27 cellular contexts compared by ENCODE assay signal in genomic region chr1:33117440-33118085, GRCh38.
"Had no signal": no experiment of that assay in that cellular context is flagged by ENCODE, and none has a peak within 500 bp of the region (broad histone marks: within the 10 kb centered on the region; RNA-seq: fewer than 3 reads in every experiment).

No MANE protein-coding gene starts in this region.

- H3K27me3 ChIP-seq: ascending aorta, hepatocyte, ovary, vagina had no signal

- H3K4me1 ChIP-seq: ascending aorta, gastroesophageal sphincter, left ventricle myocardium inferior, vagina had no signal

- H3K4me3 Mint-ChIP-seq: activated CD4-positive, alpha-beta T cell treated with anti-CD3 and anti-CD28 coated beads for 36 hours; activated naive CD8-positive, alpha-beta T cell treated with anti-CD3 and anti-CD28 coated beads, Interleukin-2, amount 10 ng/mL, durations not matched to agents 7 days and 5 days; natural killer cell treated with Interleukin-12 subunit alpha and Interleukin-12 subunit beta and Interleukin-15 and Interleukin-18, amount 100 ng/mL, for 72 hours; stimulated activated naive CD8-positive, alpha-beta T cell treated with anti-CD3 and anti-CD28 coated beads, Interleukin-15, amount 100 ng/mL, for 72 hours; type B pancreatic cell had no signal

- H3K27me3 Mint-ChIP-seq: activated CD4-positive, alpha-beta T cell treated with anti-CD3 and anti-CD28 coated beads for 36 hours; activated naive CD8-positive, alpha-beta T cell treated with anti-CD3 and anti-CD28 coated beads, Interleukin-2, amount 10 ng/mL, durations not matched to agents 7 days and 5 days; natural killer cell treated with Interleukin-12 subunit alpha and Interleukin-12 subunit beta and Interleukin-15 and Interleukin-18, amount 100 ng/mL, for 72 hours; stimulated activated naive CD8-positive, alpha-beta T cell treated with anti-CD3 and anti-CD28 coated beads, Interleukin-15, amount 100 ng/mL, for 72 hours had no signal

- ATAC-seq: activated CD4-positive, alpha-beta T cell treated with anti-CD3 and anti-CD28 coated beads for 36 hours; gastroesophageal sphincter; mucosa of descending colon; natural killer cell treated with Interleukin-12 subunit alpha and Interleukin-12 subunit beta and Interleukin-15 and Interleukin-18, amount 100 ng/mL, for 72 hours; sciatic nerve; stimulated activated naive CD8-positive, alpha-beta T cell treated with anti-CD3 and anti-CD28 coated beads, Interleukin-15, amount 100 ng/mL, for 72 hours had no signal

- H3K36me3 Mint-ChIP-seq: activated naive CD8-positive, alpha-beta T cell treated with anti-CD3 and anti-CD28 coated beads, Interleukin-2, amount 10 ng/mL, durations not matched to agents 7 days and 5 days; brain; natural killer cell treated with Interleukin-12 subunit alpha and Interleukin-12 subunit beta and Interleukin-15 and Interleukin-18, amount 100 ng/mL, for 72 hours; type B pancreatic cell had no signal

- H3K27ac Mint-ChIP-seq: activated CD4-positive, alpha-beta T cell treated with anti-CD3 and anti-CD28 coated beads for 36 hours; activated T-helper 2 cell treated with anti-CD3 and anti-CD28 coated beads, Interferon-gamma antibody, Interleukin-2, Interleukin-4, amounts not matched to agents 10 μg/mL and 5 μg/mL and 100 μg/mL, durations not matched to agents 14 hours and 24 hours and 36 hours; natural killer cell treated with Interleukin-12 subunit alpha and Interleukin-12 subunit beta and Interleukin-15 and Interleukin-18, amount 100 ng/mL, for 72 hours; progenitor cell of endocrine pancreas; stimulated activated naive CD8-positive, alpha-beta T cell treated with anti-CD3 and anti-CD28 coated beads, Interleukin-15, amount 100 ng/mL, for 72 hours; type B pancreatic cell had no signal

- H3K9me3 Mint-ChIP-seq: activated naive CD8-positive, alpha-beta T cell treated with anti-CD3 and anti-CD28 coated beads, Interleukin-2, amount 10 ng/mL, durations not matched to agents 7 days and 5 days; activated T-helper 2 cell treated with anti-CD3 and anti-CD28 coated beads, Interferon-gamma antibody, Interleukin-2, Interleukin-4, amounts not matched to agents 10 μg/mL and 5 μg/mL and 100 μg/mL, durations not matched to agents 14 hours and 24 hours and 36 hours; brain; natural killer cell treated with Interleukin-12 subunit alpha and Interleukin-12 subunit beta and Interleukin-15 and Interleukin-18, amount 100 ng/mL, for 72 hours; stimulated activated naive CD8-positive, alpha-beta T cell treated with anti-CD3 and anti-CD28 coated beads, Interleukin-15, amount 100 ng/mL, for 72 hours; type B pancreatic cell had no signal

- H3K79me2 ChIP-seq: hepatocyte had no signal

- H3K9me3 ChIP-seq: ascending aorta, gastroesophageal sphincter, left ventricle myocardium inferior, mucosa of descending colon, ovary, vagina had no signal

- H3K36me3 ChIP-seq: ascending aorta, gastroesophageal sphincter, left ventricle myocardium inferior, ovary, vagina had no signal

- H3K4me3 ChIP-seq: ascending aorta, coronary artery, gastroesophageal sphincter, hepatocyte, left ventricle myocardium inferior, lung, mucosa of descending colon, ovary, skin epidermis, vagina had no signal

- H3K4me1 Mint-ChIP-seq: activated CD4-positive, alpha-beta T cell treated with anti-CD3 and anti-CD28 coated beads for 36 hours; brain; stimulated activated naive CD8-positive, alpha-beta T cell treated with anti-CD3 and anti-CD28 coated beads, Interleukin-15, amount 100 ng/mL, for 72 hours had no signal

- H3K27ac ChIP-seq: ascending aorta, coronary artery, gastroesophageal sphincter, hepatocyte, left ventricle myocardium inferior, ovary, skin epidermis, vagina had no signal

- H3K4me2 ChIP-seq: hepatocyte had no signal

- H2AFZ ChIP-seq: hepatocyte had no signal

- FAIRE-seq: endothelial cell of umbilical vein had no signal

- DNase-seq: activated CD4-positive, alpha-beta T cell treated with anti-CD3 and anti-CD28 coated beads for 36 hours; activated CD4-positive, alpha-beta T cell treated with anti-CD3 and anti-CD28 coated beads, Interleukin-2, amount 50 U/mL, for 48 hours; activated CD4-positive, CD25-positive, alpha-beta regulatory T cell; activated naive CD4-positive, alpha-beta T cell treated with Interleukin-2 at 50 U/mL for 16 hours; activated naive CD8-positive, alpha-beta T cell treated with anti-CD3 and anti-CD28 coated beads, Interleukin-2, amount 10 ng/mL, durations not matched to agents 7 days and 5 days; islet precursor cell; left ventricle myocardium inferior; mucosa of descending colon; ovary; stimulated activated CD4-positive, alpha-beta T cell treated with anti-CD3 and anti-CD28 coated beads, Interleukin-12 subunit alpha, Interleukin-12 subunit beta, amount 100 ng/mL, for 4 hours; stimulated activated CD4-positive, alpha-beta T cell treated with anti-CD3 and anti-CD28 coated beads, Interleukin-4, amount 100 ng/mL, for 1 hour; substantia nigra had no signal
